In genomic region chr13:46129955-46130354, GRCh38 we compare ENCODE assay signal across 13 cellular contexts. TPM values are rescaled to one million over a fixed set of nuclear protein-coding genes. Genes with fewer than 3 reads are reported as not detected.
"Had no signal": no experiment of that assay in that cellular context is flagged by ENCODE, and none has a peak within 500 bp of the region (broad histone marks: within the 10 kb centered on the region; RNA-seq: fewer than 3 reads in every experiment).

No MANE protein-coding gene starts in this region.

- H3K27ac ChIP-seq: dorsolateral prefrontal cortex, gastrocnemius medialis, heart left ventricle, stomach had no signal

- ATAC-seq: gastrocnemius medialis, heart left ventricle, sciatic nerve had no signal

- H3K9me3 ChIP-seq: gastrocnemius medialis, heart left ventricle, stomach had no signal

- DNase-seq: activated effector memory CD4-positive, alpha-beta T cell treated with anti-CD3 and anti-CD28 coated beads, Interleukin-2, amount 50 U/mL, for 16 hours; dorsolateral prefrontal cortex; erythroblast; gastrocnemius medialis; heart left ventricle; mesendoderm; stomach had no signal

- H3K27me3 ChIP-seq: gastrocnemius medialis, stomach had no signal

- H3K4me3 ChIP-seq: dorsolateral prefrontal cortex, gastrocnemius medialis, heart left ventricle, stomach had no signal

- H3K4me1 ChIP-seq: gastrocnemius medialis, stomach had no signal

- H3K36me3 ChIP-seq: gastrocnemius medialis had no signal

RNA-seq across cellular contexts. Expression of gene CPB2, which starts 25.1 kb away (rescaled TPM):
- total RNA-seq: cardiac septum, heart left ventricle, osteocyte, pulmonary artery endothelial cell, sciatic nerve, ureter had no signal
- polyA plus RNA-seq: heart left ventricle, neural cell, stomach had no signal

RNA-seq across cellular contexts. Expression of gene LCP1, which starts 52.0 kb away (rescaled TPM):
- total RNA-seq: osteocyte had no signal
